Comparison of ENCODE assay signal across 23 cellular contexts in the genomic region with DNA sequence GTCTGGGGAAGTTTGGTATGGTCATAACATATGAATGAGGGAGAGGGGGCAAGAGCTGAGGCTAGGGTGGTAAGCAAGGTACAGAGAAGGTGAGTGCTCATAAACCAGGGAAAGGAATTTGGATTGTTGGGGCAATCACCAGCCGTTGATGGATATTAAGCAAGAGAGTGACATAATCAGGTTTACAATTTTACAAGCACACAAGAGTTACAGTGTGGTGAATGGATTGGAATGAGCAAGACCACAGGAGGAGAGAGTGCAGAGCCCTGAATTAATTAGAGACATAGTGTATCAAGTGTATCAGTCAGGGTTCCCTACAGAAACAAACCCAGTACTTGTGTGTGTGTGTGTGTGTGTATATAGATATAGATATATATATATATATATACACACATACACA. TPM values are rescaled to one million over a fixed set of nuclear protein-coding genes. Genes with fewer than 3 reads are reported as not detected.
"Had no signal": no experiment of that assay in that cellular context is flagged by ENCODE, and none has a peak within 500 bp of the region (broad histone marks: within the 10 kb centered on the region; RNA-seq: fewer than 3 reads in every experiment).

No MANE protein-coding gene starts in this region.

- H3K36me3 ChIP-seq: left ventricle myocardium inferior, right lobe of liver, stomach had no signal

- H3K4me1 ChIP-seq: foreskin keratinocyte, left ventricle myocardium inferior, psoas muscle, right lobe of liver, stomach, testis had no signal

- H3K4me3 ChIP-seq: left ventricle myocardium inferior, mucosa of descending colon, psoas muscle, right lobe of liver, smooth muscle cell, stomach, testis had no signal

- DNase-seq: activated CD4-positive, alpha-beta T cell treated with anti-CD3 and anti-CD28 coated beads for 36 hours; activated CD4-positive, alpha-beta T cell treated with anti-CD3 and anti-CD28 coated beads, Interleukin-2, amount 50 U/mL, for 48 hours; activated gamma-delta T cell; effector memory CD8-positive, alpha-beta T cell; glutamatergic neuron; hypothalamus; kidney; left ventricle myocardium inferior; mucosa of descending colon; naive thymus-derived CD8-positive, alpha-beta T cell; psoas muscle; right lobe of liver; stimulated activated CD4-positive, alpha-beta T cell treated with anti-CD3 and anti-CD28 coated beads, Interleukin-4, amount 100 ng/mL, for 1 hour; stomach; testis had no signal

- H3K27ac ChIP-seq: foreskin keratinocyte, left ventricle myocardium inferior, psoas muscle, right lobe of liver, stomach, testis had no signal

- FAIRE-seq: kidney had no signal

- H3K9me3 ChIP-seq: left ventricle myocardium inferior, mucosa of descending colon, psoas muscle, right lobe of liver, stomach, testis had no signal

- H3K4me2 ChIP-seq: smooth muscle cell had no signal

- H3K27me3 ChIP-seq: foreskin keratinocyte, right lobe of liver, stomach, testis had no signal

RNA-seq across cellular contexts. Expression of a gene that starts 18.7 kb away (rescaled TPM):
- total RNA-seq: activated CD4-positive, alpha-beta T cell treated with anti-CD3 and anti-CD28 coated beads for 36 hours; cardiac septum; dermis microvascular lymphatic vessel endothelial cell; foreskin keratinocyte; kidney; left ventricle myocardium inferior; mucosa of descending colon; naive thymus-derived CD8-positive, alpha-beta T cell; osteocyte; psoas muscle; right lobe of liver; smooth muscle cell; stomach; T-helper 2 cell treated with Interferon-gamma antibody and Interleukin-4, amounts not matched to agents 100 ng/mL and 5 ng/mL, for 36 hours; WTC11 had no signal
- polyA plus RNA-seq: adipose tissue; foreskin keratinocyte; naive thymus-derived CD8-positive, alpha-beta T cell; psoas muscle; smooth muscle cell; stomach had no signal
